27 cellular contexts compared by ENCODE assay signal in the genomic region with DNA sequence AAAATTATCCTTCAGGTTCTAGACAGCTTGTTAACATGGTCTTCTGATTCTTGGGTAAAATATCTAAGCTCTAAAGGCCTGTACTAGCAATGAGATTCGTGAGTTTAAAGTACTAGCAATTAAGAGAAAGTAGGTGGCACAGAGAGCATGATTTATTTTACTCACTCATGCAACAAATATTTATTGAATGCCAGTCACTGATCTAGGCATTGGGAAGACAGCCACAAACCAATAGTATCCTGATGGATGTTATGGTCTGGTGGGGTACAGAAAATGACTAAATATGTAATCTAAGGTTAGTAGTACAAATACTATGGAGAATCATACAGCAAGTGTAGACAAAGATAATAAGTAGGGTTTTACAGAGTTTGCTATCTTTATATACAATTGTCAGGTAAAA.
"Had no signal": no experiment of that assay in that cellular context is flagged by ENCODE, and none has a peak within 500 bp of the region (broad histone marks: within the 10 kb centered on the region; RNA-seq: fewer than 3 reads in every experiment).

No MANE protein-coding gene starts in this region.

- H3K27me3 ChIP-seq: Peyer's patch, SJSA1 had no signal

- H3K27ac ChIP-seq: Peyer's patch, SJSA1 had no signal

- DNase-seq: activated CD4-positive, alpha-beta T cell treated with anti-CD3 and anti-CD28 coated beads for 48 hours; activated CD4-positive, alpha-beta T cell treated with anti-CD3 and anti-CD28 coated beads, Interleukin-2, amount 50 U/mL, for 4 hours; activated CD8-positive, alpha-beta memory T cell treated with anti-CD3 and anti-CD28 coated beads, Interleukin-2, amount 50 U/mL, for 48 hours; activated CD8-positive, alpha-beta T cell treated with anti-CD3 and anti-CD28 coated beads, Interleukin-2, amount 10 ng/mL, durations not matched to agents 7 days and 5 days; activated effector memory CD4-positive, alpha-beta T cell treated with anti-CD3 and anti-CD28 coated beads, Interleukin-2, amount 50 U/mL, for 16 hours; activated naive CD4-positive, alpha-beta T cell treated with Interleukin-2 at 50 U/mL for 16 hours; activated naive CD8-positive, alpha-beta T cell treated with anti-CD3 and anti-CD28 coated beads, Interleukin-2, amount 50 U/mL, for 24 hours; activated T-cell treated with anti-CD3 and anti-CD28 coated beads, Interleukin-2, amount 50 U/mL, for 1 hour; amniotic stem cell; MM.1S; NCI-H1105; NCI-H1436; NCI-H1694 treated with DMSO at 0.1 percent for 48 hours; NCI-H2029 treated with DMSO at 0.1 percent for 48 hours; NCI-H345; NCI-H510A; NCI-H69; NK-92 treated with Interleukin-12 subunit alpha and Interleukin-12 subunit beta, amount 100 ng/mL, for 24 hours; OCI-M1; Peyer's patch; SHP77; SW 1271 had no signal

- H3K27ac Mint-ChIP-seq: activated CD8-positive, alpha-beta T cell treated with anti-CD3 and anti-CD28 coated beads, Interleukin-2, amount 10 ng/mL, durations not matched to agents 7 days and 5 days; activated naive CD4-positive, alpha-beta T cell treated with anti-CD3 and anti-CD28 coated beads, Interleukin-2, amount 50 U/mL, for 72 hours; activated naive CD8-positive, alpha-beta T cell treated with anti-CD3 and anti-CD28 coated beads, Interleukin-2, amount 50 U/mL, for 24 hours; T-helper 1 cell treated with Interleukin-12 subunit alpha and Interleukin-12 subunit beta and Interleukin-4 antibody, amounts not matched to agents 30 μg/mL and 1 μg/mL, for 36 hours had no signal

- H3K4me1 ChIP-seq: Peyer's patch, SJSA1 had no signal

- ATAC-seq: activated CD4-positive, CD25-positive, alpha-beta regulatory T cell treated with anti-CD3 and anti-CD28 coated beads, Interleukin-2, amount 50 U/mL, for 24 hours; activated CD8-positive, alpha-beta T cell treated with anti-CD3 and anti-CD28 coated beads, Interleukin-2, amount 10 ng/mL, durations not matched to agents 7 days and 5 days; activated naive CD4-positive, alpha-beta T cell treated with anti-CD3 and anti-CD28 coated beads, Interleukin-2, amount 50 U/mL, for 72 hours; activated naive CD8-positive, alpha-beta T cell treated with anti-CD3 and anti-CD28 coated beads, Interleukin-2, amount 50 U/mL, for 24 hours; SK-N-SH treated with all-trans-retinoic acid at 6 μM for 48 hours had no signal

- H3K27me3 Mint-ChIP-seq: activated naive CD8-positive, alpha-beta T cell treated with anti-CD3 and anti-CD28 coated beads, Interleukin-2, amount 50 U/mL, for 24 hours had no signal

- H3K4me3 ChIP-seq: Peyer's patch, SJSA1 had no signal

- H3K9me3 ChIP-seq: Peyer's patch, SJSA1 had no signal

- H3K4me3 Mint-ChIP-seq: activated CD8-positive, alpha-beta T cell treated with anti-CD3 and anti-CD28 coated beads, Interleukin-2, amount 10 ng/mL, durations not matched to agents 7 days and 5 days; activated naive CD8-positive, alpha-beta T cell treated with anti-CD3 and anti-CD28 coated beads, Interleukin-2, amount 50 U/mL, for 24 hours; T-helper 1 cell treated with Interleukin-12 subunit alpha and Interleukin-12 subunit beta and Interleukin-4 antibody, amounts not matched to agents 30 μg/mL and 1 μg/mL, for 36 hours had no signal

- H3K4me1 Mint-ChIP-seq: activated naive CD8-positive, alpha-beta T cell treated with anti-CD3 and anti-CD28 coated beads, Interleukin-2, amount 50 U/mL, for 24 hours had no signal

- H3K36me3 Mint-ChIP-seq: activated naive CD4-positive, alpha-beta T cell treated with anti-CD3 and anti-CD28 coated beads, Interleukin-2, amount 50 U/mL, for 72 hours had no signal

- H3K36me3 ChIP-seq: Peyer's patch, SJSA1 had no signal
